Comparison of ENCODE assay signal across 8 cellular contexts in genomic region chr10:59904431-59905065, GRCh38. TPM values are rescaled to one million over a fixed set of nuclear protein-coding genes. Genes with fewer than 3 reads are reported as not detected.
A peak's percentile ranks its signal among the peaks of the same experiment; 100 is the strongest.
DNase-seq lines count a peak whose midpoint lies in the region; ATAC-seq and TF ChIP-seq lines count a peak whose summit lies in the region.

No MANE protein-coding gene starts in this region.

- no peak overlapping the region for H2BK120ac ChIP-seq in trophoblast cell (ENCODE audit: insufficient read depth, low read length, poor library complexity)

- no peak overlapping the region for H4K12ac ChIP-seq in trophoblast cell (ENCODE audit: low read depth, low read length)

- no peak overlapping the region for H2AFZ ChIP-seq in trophoblast cell (ENCODE audit: insufficient read depth, low read length, poor library complexity)

- H3K9me3 ChIP-seq in DOHH2 (ENCODE audit: control insufficient read depth, insufficient read depth, low read length), result no peaks in the 10 kb centered on the region
- no peaks in the 10 kb centered on the region for H3K9me3 ChIP-seq in Peyer's patch
- no peaks in the 10 kb centered on the region for H3K9me3 ChIP-seq in esophagus (ENCODE audit: control insufficient read depth in 2 of 2, insufficient read depth in 1 of 2, low read depth in 1 of 2, low read length in 1 of 2)
- H3K9me3 ChIP-seq in trophoblast cell (ENCODE audit: insufficient read depth, low read depth, low read length), result no peaks in the 10 kb centered on the region

- H4K20me1 ChIP-seq in DOHH2 (ENCODE audit: control insufficient read depth, insufficient read depth, low read depth, low read length), result peaks cover 23% of the 10 kb centered on the region

- ATAC-seq in HG02642 (IDR thresholded peaks at IDR 0.05; ENCODE audit: poor library complexity, unreplicated experiment), result no peak

- no peak overlapping the region for H2AK5ac ChIP-seq in trophoblast cell (ENCODE audit: low read length)

- H3K27me3 ChIP-seq in DOHH2 (ENCODE audit: control insufficient read depth, low read length), result no peaks in the 10 kb centered on the region
- no peaks in the 10 kb centered on the region for H3K27me3 ChIP-seq in Peyer's patch
- no peaks in the 10 kb centered on the region for H3K27me3 ChIP-seq in esophagus (ENCODE audit: control insufficient read depth in 1 of 2, insufficient read depth in 2 of 2, low read length in 2 of 2)
- H3K27me3 ChIP-seq in trophoblast cell (ENCODE audit: insufficient read depth, low read length), result no peaks in the 10 kb centered on the region

- TF ChIP-seq POLR2A in Peyer's patch (IDR thresholded peaks at IDR 0.05), result no peak

- peak overlapping the region; percentile 95 for H3K4me3 ChIP-seq in DOHH2 (ENCODE audit: low read length)
- peak overlapping the region; percentile 65 to 96 (median 88) for H3K4me3 ChIP-seq in Peyer's patch
- peak overlapping the region; percentile 93 to 100 for H3K4me3 ChIP-seq in esophagus (ENCODE audit: low read depth in 1 of 2, low read length in 2 of 2)
- peak overlapping the region; percentile 64 for H3K4me3 ChIP-seq in trophoblast cell (ENCODE audit: low read depth, low read length)

- H3K27ac ChIP-seq in DOHH2 (ENCODE audit: low read depth, low read length) (0 out of 2 replicates have a peak overlapping the region, but pooled peaks have one; percentile 74), Peyer's patch (peak overlapping the region; percentile 90 to 95 (median 94)), esophagus (ENCODE audit: low read depth in 2 of 2, low read length in 1 of 2) (peak overlapping the region; percentile 96), trophoblast cell (ENCODE audit: low read depth, low read length) (no peak overlapping the region)

- H3K14ac ChIP-seq in trophoblast cell (ENCODE audit: low read length), result peak overlapping the region; percentile 1

- TF ChIP-seq CTCF in DOHH2 (IDR thresholded peaks at IDR 0.05; ENCODE audit: low read depth, low read length, poor library complexity, severe bottlenecking) (no peak), Peyer's patch (IDR thresholded peaks at IDR 0.05) (no peak)

- peak in 1 of 3 donors; percentile 47 for DNase-seq in Peyer's patch
- no peak for DNase-seq in trophoblast cell
- DNase-seq in NK-92 (lab: John Stamatoyannopoulos, UW; ENCODE audit: unreplicated experiment), result no peak
- no peak for DNase-seq in hepatic stellate cell (ENCODE audit: low spot score)
- DNase-seq in activated CD4-positive, alpha-beta T cell treated with anti-CD3 and anti-CD28 coated beads for 4 hours, result no peak

- H2BK12ac ChIP-seq in trophoblast cell (ENCODE audit: low read length), result no peak overlapping the region

- peaks cover 65% of the 10 kb centered on the region for H3K4me1 ChIP-seq in DOHH2 (ENCODE audit: control insufficient read depth, low read length)
- H3K4me1 ChIP-seq in Peyer's patch, result peaks cover 5 to 51% (median 13%) of the 10 kb centered on the region in 4 donors
- H3K4me1 ChIP-seq in esophagus (ENCODE audit: control insufficient read depth in 2 of 2, insufficient read depth in 2 of 2, low read length in 1 of 2), result peaks cover 0 to 5% of the 10 kb centered on the region in 2 donors
- H3K4me1 ChIP-seq in trophoblast cell (ENCODE audit: control insufficient read depth in 1 of 2, insufficient read depth in 2 of 2, low read length in 2 of 2), result peaks cover 4 to 16% of the 10 kb centered on the region in 2 experiments

- H4K91ac ChIP-seq in trophoblast cell (ENCODE audit: low read depth, low read length), result no peak overlapping the region

- H4K8ac ChIP-seq in trophoblast cell (ENCODE audit: low read depth, low read length), result no peak overlapping the region

- H3K9ac ChIP-seq in trophoblast cell (ENCODE audit: low read length), result no peak overlapping the region

- H2BK5ac ChIP-seq in trophoblast cell (ENCODE audit: low read depth, low read length, poor library complexity), result peak overlapping the region; percentile 91

- H3F3A ChIP-seq in DOHH2 (ENCODE audit: control insufficient read depth, insufficient read depth), result peaks cover 11% of the 10 kb centered on the region

- H3K23ac ChIP-seq in trophoblast cell (ENCODE audit: low read length), result no peak overlapping the region

- H3K79me1 ChIP-seq in trophoblast cell (ENCODE audit: low read length), result peaks cover 21% of the 10 kb centered on the region

- H3K36me3 ChIP-seq in DOHH2 (ENCODE audit: control insufficient read depth, low read length) (peaks cover 54% of the 10 kb centered on the region), Peyer's patch (no peaks in the 10 kb centered on the region), esophagus (ENCODE audit: control insufficient read depth in 2 of 2, insufficient read depth in 2 of 2, low read length in 1 of 2) (no peaks in the 10 kb centered on the region), trophoblast cell (ENCODE audit: control insufficient read depth in 1 of 2, insufficient read depth in 2 of 2, low read length in 2 of 2) (peaks cover 1 to 7% of the 10 kb centered on the region in 2 experiments)

- H3K18ac ChIP-seq in trophoblast cell (ENCODE audit: low read length), result no peak overlapping the region

- 37 to 42% methylated on average over 7 of the region's 7 CpGs for WGBS in esophagus, 2 donors
- WGBS in trophoblast cell (ENCODE audit: extremely low coverage, insufficient coverage, insufficient read length), result no CpG with 5 or more reads among the region's 7 CpGs

- H3K79me2 ChIP-seq in DOHH2 (ENCODE audit: control insufficient read depth, low read length) (peaks cover 73% of the 10 kb centered on the region), trophoblast cell (ENCODE audit: control insufficient read depth, insufficient read depth, low read length, poor library complexity) (peaks cover 34% of the 10 kb centered on the region)

- no peaks in the 10 kb centered on the region for H3K9me2 ChIP-seq in DOHH2 (replicated peaks; ENCODE audit: control insufficient read depth, low read length)

- peak overlapping the region; percentile 94 for H3K4me2 ChIP-seq in DOHH2 (ENCODE audit: low read length)
- H3K4me2 ChIP-seq in trophoblast cell (ENCODE audit: low read length), result peak overlapping the region; percentile 88

- H3K4ac ChIP-seq in trophoblast cell (ENCODE audit: low read depth, low read length), result peak overlapping the region; percentile 100

RNA-seq across cellular contexts. Expression of gene CCDC6, which starts 1.8 kb away (rescaled TPM):
- total RNA-seq in Peyer's patch, result 10 to 100 TPM; 41.8 to 49.6 (median 48.6) TPM
- polyA plus RNA-seq in esophagus, result 10 to 100 TPM; 23.2 to 25.9 TPM
- 55.8 and 56.4 TPM in 2 replicates for polyA plus RNA-seq in trophoblast cell (2013)
